8 cellular contexts compared by ENCODE assay signal in the genomic region with DNA sequence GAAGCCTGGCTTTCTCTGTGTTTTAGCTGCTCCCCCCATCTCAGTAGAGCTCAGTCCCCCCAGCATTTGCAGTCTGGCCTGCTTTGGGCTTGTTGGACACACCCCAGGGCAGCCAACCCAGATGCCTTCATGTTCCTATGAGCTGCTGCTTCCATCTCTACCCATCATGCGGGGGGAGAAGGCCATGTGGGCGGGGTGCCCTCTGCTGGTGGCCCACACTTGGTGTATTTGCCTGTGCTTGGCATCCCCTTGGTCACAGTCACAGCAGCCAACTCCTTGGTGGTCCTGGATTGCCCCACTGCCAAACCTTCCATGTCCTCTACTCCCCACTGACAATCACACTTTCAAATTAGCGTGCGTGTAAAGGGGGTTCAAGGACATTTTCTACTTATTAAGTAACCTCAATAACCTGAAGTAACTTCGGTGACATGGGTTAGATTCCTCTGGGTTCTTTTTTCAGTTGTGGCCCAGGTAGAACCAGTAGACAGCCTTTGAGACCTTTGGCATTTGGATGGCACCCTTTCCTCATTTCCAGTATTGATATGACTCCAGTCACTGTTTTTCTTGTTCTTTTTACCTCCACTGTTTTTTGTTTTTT. TPM values are rescaled to one million over a fixed set of nuclear protein-coding genes. Genes with fewer than 3 reads are reported as not detected.
DNase-seq lines count a peak whose midpoint lies in the region; ATAC-seq and TF ChIP-seq lines count a peak whose summit lies in the region.

No MANE protein-coding gene starts in this region.

- intact Hi-C loops in ovary (cut with DNase I), result no loop called here

- no peak for TF ChIP-seq EP300 in ovary (IDR thresholded peaks at IDR 0.05)

- H3K27ac ChIP-seq in Peyer's patch (no peak overlapping the region), ovary (no peak overlapping the region)

- 74 to 79% (median 75%) methylated on average over 5 of the region's 5 CpGs for WGBS in ovary, 3 donors

- no peak for TF ChIP-seq POLR2A in Peyer's patch (IDR thresholded peaks at IDR 0.05)
- no peak for TF ChIP-seq POLR2A in ovary (IDR thresholded peaks at IDR 0.05)

- H3K36me3 ChIP-seq in Peyer's patch (no peaks in the 10 kb centered on the region), ovary (no peaks in the 10 kb centered on the region)

- H3K4me1 ChIP-seq in Peyer's patch (no peaks in the 10 kb centered on the region), ovary (ENCODE audit: insufficient read depth) (peaks cover 6% of the 10 kb centered on the region)

- H3K9me3 Mint-ChIP-seq in activated T-cell treated with anti-CD3 and anti-CD28 coated beads, Interleukin-2, amount 50 U/mL, for 4 hours, result no peaks in the 10 kb centered on the region

- no peak overlapping the region for H3K4me3 Mint-ChIP-seq in activated T-cell treated with anti-CD3 and anti-CD28 coated beads, Interleukin-2, amount 50 U/mL, for 4 hours

- ATAC-seq in GM18517 (IDR thresholded peaks at IDR 0.05; ENCODE audit: unreplicated experiment) (peak; percentile 74), HG03460 (IDR thresholded peaks at IDR 0.05; ENCODE audit: unreplicated experiment) (peak; percentile 83)
- peak; percentile 94 to 99 for ATAC-seq in activated T-cell treated with anti-CD3 and anti-CD28 coated beads, Interleukin-2, amount 50 U/mL, for 4 hours

- H3K27me3 ChIP-seq in Peyer's patch, result no peaks in the 10 kb centered on the region
- no peaks in the 10 kb centered on the region for H3K27me3 ChIP-seq in ovary

- H3K9me3 ChIP-seq in Peyer's patch (no peaks in the 10 kb centered on the region), ovary (no peaks in the 10 kb centered on the region)

- TF ChIP-seq CTCF in Peyer's patch (IDR thresholded peaks at IDR 0.05) (peak; percentile 38 to 80 (median 70)), fibroblast of the aortic adventitia (IDR thresholded peaks at IDR 0.05; ENCODE audit: insufficient read depth, low read length) (peak; percentile 78), ovary (IDR thresholded peaks at IDR 0.05) (no peak)

- H3K36me3 Mint-ChIP-seq in activated T-cell treated with anti-CD3 and anti-CD28 coated beads, Interleukin-2, amount 50 U/mL, for 4 hours (ENCODE audit: insufficient read depth), result no peaks in the 10 kb centered on the region

- DNase-seq in AG08395 (ENCODE audit: low spot score) (peak; percentile 81), Peyer's patch (peak; percentile 76 to 89 (median 82)), fibroblast of the aortic adventitia (ENCODE audit: low read depth) (peak; percentile 66), ovary (peak in 3 of 5 donors; percentile 24 to 42 (median 26)), ureter (ENCODE audit: low spot score) (peak; percentile 65)
- DNase-seq in activated T-cell treated with anti-CD3 and anti-CD28 coated beads, Interleukin-2, amount 50 U/mL, for 4 hours, result peak; percentile 82

- no peaks in the 10 kb centered on the region for H3K27me3 Mint-ChIP-seq in activated T-cell treated with anti-CD3 and anti-CD28 coated beads, Interleukin-2, amount 50 U/mL, for 4 hours (ENCODE audit: low read depth)

- peaks cover 9% of the 10 kb centered on the region for H3K4me1 Mint-ChIP-seq in activated T-cell treated with anti-CD3 and anti-CD28 coated beads, Interleukin-2, amount 50 U/mL, for 4 hours (ENCODE audit: low read depth)

- H3K4me3 ChIP-seq in Peyer's patch, result no peak overlapping the region
- no peak overlapping the region for H3K4me3 ChIP-seq in fibroblast of the aortic adventitia (ENCODE audit: low read depth, low read length)
- no peak overlapping the region for H3K4me3 ChIP-seq in ovary

RNA-seq across cellular contexts. Expression of gene SNX30, which starts 42.8 kb away (rescaled TPM):
- total RNA-seq in Peyer's patch (10 to 100 TPM; 18.2 to 46.4 (median 26.2) TPM), fibroblast of the aortic adventitia (ENCODE audit: low replicate concordance) (22.0 and 24.1 TPM in 2 replicates), ovary (10 to 100 TPM in 2 of 7 donors, 1 to 10 TPM in 5; 7.4 to 11.8 (median 8.8) TPM), ureter (13.1 TPM)
- total RNA-seq in activated T-cell treated with anti-CD3 and anti-CD28 coated beads, Interleukin-2, amount 50 U/mL, for 4 hours, result 1 to 10 TPM; 2.3 to 3.8 (median 3.2) TPM
- 1 to 10 TPM; 4.3 to 9.5 TPM for polyA plus RNA-seq in ovary

Comparison
In these comparisons a context has a peak if more than half of its experiments do, and no peak if none do; other contexts are left out.
1. DNase-seq: peak in every context shown above with its lines; median percentile 82 in Peyer's patch; 82 in activated T-cell treated with anti-CD3 and anti-CD28 coated beads, Interleukin-2, amount 50 U/mL, for 4 hours; 81 in AG08395; 66 in fibroblast of the aortic adventitia; 65 in ureter; 26 in ovary.
2. CTCF ChIP-seq: peak in Peyer's patch (6 of 6) and fibroblast of the aortic adventitia (single experiment); none in ovary (0 of 3).
3. Peak in every context shown above with its lines, with median percentiles within 50 percentile points of each other: ATAC-seq.